20 cellular contexts compared by ENCODE assay signal in the genomic region with DNA sequence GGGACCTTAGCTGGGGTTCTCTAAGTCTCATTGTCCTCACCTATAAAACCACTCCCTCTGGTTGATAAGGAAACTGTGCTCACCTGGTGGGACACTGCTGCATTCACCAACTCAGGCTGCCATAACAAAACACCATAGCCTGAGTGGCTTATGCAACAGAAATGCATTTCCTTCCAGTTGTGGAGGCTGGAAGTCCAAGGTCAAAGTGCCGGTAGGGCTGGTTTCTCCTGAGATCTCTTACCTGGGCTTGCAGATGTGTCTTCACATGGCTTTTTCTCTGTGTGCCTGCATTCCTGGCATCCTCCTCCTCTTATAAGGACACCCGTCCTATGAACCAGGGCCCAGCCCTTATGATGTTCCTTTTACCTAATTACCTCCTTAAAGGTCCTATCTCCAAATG.
DNase-seq lines count a peak whose midpoint lies in the region; ATAC-seq, FAIRE-seq and TF ChIP-seq lines count a peak whose summit lies in the region.
"Had no signal": no experiment of that assay in that cellular context is flagged by ENCODE, and none has a peak within 500 bp of the region (broad histone marks: within the 10 kb centered on the region; RNA-seq: fewer than 3 reads in every experiment).

No MANE protein-coding gene starts in this region.

- H4K20me1 ChIP-seq in HepG2 (ENCODE audit: insufficient read depth, low read length), result no peaks in the 10 kb centered on the region
- no peaks in the 10 kb centered on the region for H4K20me1 ChIP-seq in K562 (replicated peaks; ENCODE audit: control insufficient read depth, insufficient read depth, low read length)
- H4K20me1 ChIP-seq in neural cell (ENCODE audit: insufficient read depth), result no peaks in the 10 kb centered on the region

- H3K9me3 ChIP-seq in HepG2 (ENCODE audit: low read length) (no peaks in the 10 kb centered on the region), right lobe of liver (no peaks in the 10 kb centered on the region), K562 (replicated peaks; ENCODE audit: control insufficient read depth, insufficient read depth, low read depth, low read length) (no peaks in the 10 kb centered on the region), neural cell (ENCODE audit: low read length) (no peaks in the 10 kb centered on the region), adrenal gland (replicated peaks in 1 of 3) (no peaks in the 10 kb centered on the region)
- H3K9me3 ChIP-seq: A549 had no signal

- H3K9me1 ChIP-seq in K562 (ENCODE audit: control insufficient read depth, insufficient read depth, low read length), result no peaks in the 10 kb centered on the region

- DNase-seq in HepG2 (ENCODE audit: low spot score) (no peak), right lobe of liver (no peak), K562 (ENCODE audit: extremely low read depth in 1 of 4, low spot score in 3 of 4) (no peak), activated T-cell treated with anti-CD3 and anti-CD28 coated beads for 4 hours (no peak), adrenal gland (no peak)
- DNase-seq in activated T-cell treated with anti-CD3 and anti-CD28 coated beads, Interleukin-2, amount 50 U/mL, for 24 hours, result no peak
- DNase-seq: 8988T; ACHN; Calu3; CD4-positive, alpha-beta memory T cell; COR-L47; DMS79 treated with DMSO at 0.1 percent for 48 hours; GF-D8; GOT3; HCEC 1CT had no signal

- H3K4me2 ChIP-seq in HepG2 (ENCODE audit: low read depth, low read length), result no peak overlapping the region
- H3K4me2 ChIP-seq in K562 (ENCODE audit: insufficient read depth, low read length), result no peak overlapping the region
- no peak overlapping the region for H3K4me2 ChIP-seq in neural cell (ENCODE audit: low read length)
- H3K4me2 ChIP-seq: A549 had no signal

- H3K27me3 ChIP-seq in HepG2 (ENCODE audit: control insufficient read depth in 1 of 2, insufficient read depth in 2 of 2, low read length in 2 of 2) (no peaks in the 10 kb centered on the region; a peak in 1 of 5 replicates), right lobe of liver (no peaks in the 10 kb centered on the region), K562 (ENCODE audit: control insufficient read depth in 2 of 2, insufficient read depth in 2 of 2, low read length in 2 of 2) (no peaks in the 10 kb centered on the region), neural cell (ENCODE audit: insufficient read depth, low read depth, low read length) (no peaks in the 10 kb centered on the region), adrenal gland (no peaks in the 10 kb centered on the region)

- H3K36me3 ChIP-seq in HepG2 (replicated peaks in 1 of 2; ENCODE audit: control insufficient read depth in 1 of 2, insufficient read depth in 2 of 2, low read length in 2 of 2), result no peaks in the 10 kb centered on the region
- no peaks in the 10 kb centered on the region for H3K36me3 ChIP-seq in right lobe of liver
- H3K36me3 ChIP-seq in K562 (ENCODE audit: control insufficient read depth, insufficient read depth, low read length), result no peaks in the 10 kb centered on the region
- H3K36me3 ChIP-seq in neural cell (ENCODE audit: insufficient read depth, low read length), result no peaks in the 10 kb centered on the region
- no peaks in the 10 kb centered on the region for H3K36me3 ChIP-seq in adrenal gland (replicated peaks in 1 of 2)

- H2AFZ ChIP-seq in HepG2 (ENCODE audit: low read length), result no peak overlapping the region
- peak overlapping the region; percentile 27; the same call in 1 of the 2 replicates for H2AFZ ChIP-seq in K562 (ENCODE audit: low read depth, low read length)
- H2AFZ ChIP-seq in neural cell (ENCODE audit: low read depth, low read length), result no peak overlapping the region

- ATAC-seq in HepG2 (no peak), right lobe of liver (no peak), K562 (no peak)
- ATAC-seq: A549 had no signal

- intact Hi-C loops in HepG2 (cut with micrococcal nuclease; ENCODE audit: unreplicated experiment), result no loop called here
- intact Hi-C loops in right lobe of liver (cut with DNase I), result no loop called here
- intact Hi-C loops in K562 (cut with micrococcal nuclease), result no loop called here
- intact Hi-C loops in adrenal gland (cut with DNase I), result no loop called here

- TF ChIP-seq RAD21 in HepG2 (CRISPR knock-in tag; IDR thresholded peaks at IDR 0.05) (no peak), K562 (CRISPR knock-in tag; conservative IDR thresholded peaks at IDR 0.05 in 1 of 2, IDR thresholded peaks at IDR 0.05 in 1 of 2) (no peak), neural cell (conservative IDR thresholded peaks at IDR 0.05) (no peak)

- no peaks in the 10 kb centered on the region for H3K9me2 ChIP-seq in neural cell (ENCODE audit: insufficient read depth, low read length)

- POLR2A ChIA-PET in HepG2 (lab: Yijun Ruan, JAX) (no interaction called here), K562 (lab: Yijun Ruan, JAX) (no interaction called here)

- H3K4me1 ChIP-seq in HepG2 (ENCODE audit: insufficient read depth, low read length) (peaks cover 52% of the 10 kb centered on the region), right lobe of liver (no peaks in the 10 kb centered on the region), K562 (replicated peaks in 1 of 2; ENCODE audit: control insufficient read depth in 2 of 2, insufficient read depth in 2 of 2, low read length in 2 of 2) (peaks cover 24 to 25% of the 10 kb centered on the region in 2 experiments), adrenal gland (replicated peaks in 1 of 2) (peaks cover 6 to 11% of the 10 kb centered on the region in 2 donors)
- H3K4me1 ChIP-seq: A549 had no signal

- no peaks in the 10 kb centered on the region for H3K36me3 Mint-ChIP-seq in activated T-cell treated with anti-CD3 and anti-CD28 coated beads, Interleukin-2, amount 50 U/mL, for 24 hours (ENCODE audit: low read depth)
- H3K36me3 Mint-ChIP-seq: CD4-positive, alpha-beta memory T cell had no signal

- no peaks in the 10 kb centered on the region for H3K9me3 Mint-ChIP-seq in activated T-cell treated with anti-CD3 and anti-CD28 coated beads, Interleukin-2, amount 50 U/mL, for 24 hours

- H3K27ac Mint-ChIP-seq in activated T-cell treated with anti-CD3 and anti-CD28 coated beads, Interleukin-2, amount 50 U/mL, for 24 hours, result no peak overlapping the region
- H3K27ac Mint-ChIP-seq: CD4-positive, alpha-beta memory T cell had no signal

- peaks cover 3% of the 10 kb centered on the region for H3K4me1 Mint-ChIP-seq in activated T-cell treated with anti-CD3 and anti-CD28 coated beads, Interleukin-2, amount 50 U/mL, for 24 hours (ENCODE audit: low read depth)
- H3K4me1 Mint-ChIP-seq: CD4-positive, alpha-beta memory T cell had no signal

- FAIRE-seq in HepG2 (lab: Jason Lieb, UNC) (no peak), K562 (lab: Jason Lieb, UNC) (no peak)
- FAIRE-seq: A549, GM12891, GM18507, H54 had no signal

- no peak overlapping the region for H3K9ac ChIP-seq in HepG2 (ENCODE audit: insufficient read depth, low read depth, low read length)
- H3K9ac ChIP-seq in K562 (ENCODE audit: insufficient read depth in 1 of 2, low read depth in 2 of 2, low read length in 2 of 2), result no peak overlapping the region
- H3K9ac ChIP-seq in neural cell (ENCODE audit: low read length), result no peak overlapping the region

- CTCF ChIA-PET in HepG2 (lab: Yijun Ruan, JAX; ENCODE audit: low intra/inter-chr PET ratio, low total read pairs) (no interaction called here), K562 (lab: Yijun Ruan, JAX; ENCODE audit: low intra/inter-chr PET ratio) (no interaction called here)

- H3K27ac ChIP-seq in HepG2 (ENCODE audit: extremely low read length, insufficient read depth, low read length) (no peak overlapping the region), right lobe of liver (no peak overlapping the region), K562 (ENCODE audit: extremely low read depth, low read depth, low read length) (no peak overlapping the region), neural cell (ENCODE audit: low read length) (peak overlapping the region; percentile 37), adrenal gland (no peak overlapping the region)
- H3K27ac ChIP-seq: A549 had no signal

- TF ChIP-seq EP300 in HepG2 (IDR thresholded peaks at IDR 0.05; ENCODE audit: low read depth in 2 of 2, low read length in 2 of 2) (no peak), HepG2 (CRISPR knock-in tag; IDR thresholded peaks at IDR 0.05; ENCODE audit: borderline replicate concordance) (no peak), K562 (IDR thresholded peaks at IDR 0.05; ENCODE audit: low read length) (no peak), neural cell (conservative IDR thresholded peaks at IDR 0.05; ENCODE audit: poor library complexity, severe bottlenecking) (no peak)

- no peak overlapping the region for H3K4me3 ChIP-seq in HepG2 (replicated peaks in 1 of 3; ENCODE audit: insufficient read depth in 1 of 3, low read depth in 2 of 3, low read length in 3 of 3)
- H3K4me3 ChIP-seq in right lobe of liver, result no peak overlapping the region
- no peak overlapping the region for H3K4me3 ChIP-seq in K562
- H3K4me3 ChIP-seq in neural cell (ENCODE audit: low read length), result peak overlapping the region; percentile 14
- no peak overlapping the region for H3K4me3 ChIP-seq in adrenal gland
- H3K4me3 ChIP-seq: A549 had no signal

- WGBS in HepG2 (ENCODE audit: low lambda C conversion rate), result 40% methylated on average over 2 of the region's 2 CpGs
- 38% methylated on average over 2 of the region's 2 CpGs for WGBS in right lobe of liver (ENCODE audit: insufficient coverage, low coverage, low lambda C conversion rate, missing lambda C conversion rate)
- WGBS in K562 (ENCODE audit: insufficient coverage, low coverage, missing lambda C conversion rate), result 69% methylated on average over 2 of the region's 2 CpGs
- WGBS in adrenal gland, 4 donors, result 70 to 78% (median 77%) methylated on average over 2 of the region's 2 CpGs

- no TSS peak for BruUV-seq in HepG2 (replicated peaks; lab: Mats Ljungman, UMichigan)
- no TSS peak for BruUV-seq in K562 (replicated peaks; lab: Mats Ljungman, UMichigan)

- TF ChIP-seq CTCF in HepG2 (CRISPR knock-in tag; IDR thresholded peaks at IDR 0.05) (no peak), right lobe of liver (IDR thresholded peaks at IDR 0.05) (no peak), K562 (IDR thresholded peaks at IDR 0.05 in 2 of 3, conservative IDR thresholded peaks at IDR 0.05 in 1 of 3; ENCODE audit: insufficient read depth in 2 of 3, low read depth in 1 of 3, low read length in 3 of 3) (no peak), neural cell (IDR thresholded peaks at IDR 0.05; ENCODE audit: poor library complexity, severe bottlenecking) (no peak), adrenal gland (IDR thresholded peaks at IDR 0.05) (no peak)

- H3K79me2 ChIP-seq in HepG2 (ENCODE audit: insufficient read depth, low read length) (no peaks in the 10 kb centered on the region), K562 (ENCODE audit: control insufficient read depth, insufficient read depth, low read length) (no peaks in the 10 kb centered on the region), neural cell (replicated peaks; ENCODE audit: insufficient read depth, low read length) (no peaks in the 10 kb centered on the region)

- TF ChIP-seq POLR2A in HepG2 (IDR thresholded peaks at IDR 0.05; ENCODE audit: insufficient read depth in 1 of 2, low read depth in 2 of 2, low read length in 2 of 2), result no peak
- TF ChIP-seq POLR2A in right lobe of liver (IDR thresholded peaks at IDR 0.05), result no peak
- no peak for TF ChIP-seq POLR2A in K562 (conservative IDR thresholded peaks at IDR 0.05)
- TF ChIP-seq POLR2A in adrenal gland (IDR thresholded peaks at IDR 0.05), result no peak

- H3F3A ChIP-seq in neural cell (ENCODE audit: insufficient read depth, low read length, poor library complexity, severe bottlenecking), result peaks cover 4% of the 10 kb centered on the region

- in situ Hi-C loops in HepG2 (cut with HindIII; ENCODE audit: extremely low pct_ligation_motif_present, low pct_unique_long_range_greater_than_20kb), result no loop called here
- in situ Hi-C loops in K562 (cut with MboI), result no loop called here

- peaks cover 48% of the 10 kb centered on the region for H3K27me3 Mint-ChIP-seq in activated T-cell treated with anti-CD3 and anti-CD28 coated beads, Interleukin-2, amount 50 U/mL, for 24 hours

- H3K4me3 Mint-ChIP-seq in activated T-cell treated with anti-CD3 and anti-CD28 coated beads, Interleukin-2, amount 50 U/mL, for 24 hours, result no peak overlapping the region
- H3K4me3 Mint-ChIP-seq: CD4-positive, alpha-beta memory T cell had no signal

Comparison
In these comparisons a context has a peak if more than half of its experiments do, and no peak if none do; other contexts are left out.
1. Of the 241 proteins assayed by ChIP-seq in both HepG2 and K562: peak only in HepG2: ZNF12; only in K562: none; in both: none; in neither: 239; mixed calls (peak in some experiments, not most) for 1.